ENCODE assay signal across 2 cellular contexts in the genomic region with DNA sequence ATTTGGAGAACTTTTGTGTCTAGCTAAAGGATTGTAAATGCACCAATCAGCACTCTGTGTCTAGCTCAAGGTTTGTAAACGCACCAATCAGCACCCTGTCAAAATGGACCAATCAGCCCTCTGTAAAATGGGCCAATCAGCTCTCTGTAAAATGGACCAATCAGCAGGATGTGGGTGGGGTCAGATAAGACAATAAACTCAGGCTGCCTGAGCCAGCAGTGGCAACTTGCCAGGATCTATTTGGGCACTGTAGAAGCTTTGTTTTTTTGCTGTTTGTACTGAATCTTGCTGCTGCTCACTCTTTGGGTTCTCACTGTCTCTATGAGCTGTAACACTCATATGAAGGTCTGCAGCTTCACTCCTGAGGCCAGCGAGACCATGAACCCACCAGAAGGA.
A peak's percentile ranks its signal among the peaks of the same experiment; 100 is the strongest.
TF ChIP-seq lines count a peak whose summit lies in the region.

No MANE protein-coding gene starts in this region.

TF ChIP-seq in K562, 482 proteins besides CTCF, POLR2A, EP300 and RAD21:
- TF ChIP-seq NFIC (IDR thresholded peaks at IDR 0.05) (peak; percentile 84), NFYB (IDR thresholded peaks at IDR 0.05; ENCODE audit: extremely low read depth, insufficient read length) (peak; percentile 75)

TF ChIP-seq in HepG2, 621 proteins besides CTCF, POLR2A, EP300 and RAD21:
- TF ChIP-seq NFYB (CRISPR knock-in tag; IDR thresholded peaks at IDR 0.05): peak; percentile 52
